In genomic region chr6:127266178-127266891, GRCh38 we compare ENCODE assay signal across 1 cellular context.
TF ChIP-seq lines count a peak whose summit lies in the region.

A gene with protein sequence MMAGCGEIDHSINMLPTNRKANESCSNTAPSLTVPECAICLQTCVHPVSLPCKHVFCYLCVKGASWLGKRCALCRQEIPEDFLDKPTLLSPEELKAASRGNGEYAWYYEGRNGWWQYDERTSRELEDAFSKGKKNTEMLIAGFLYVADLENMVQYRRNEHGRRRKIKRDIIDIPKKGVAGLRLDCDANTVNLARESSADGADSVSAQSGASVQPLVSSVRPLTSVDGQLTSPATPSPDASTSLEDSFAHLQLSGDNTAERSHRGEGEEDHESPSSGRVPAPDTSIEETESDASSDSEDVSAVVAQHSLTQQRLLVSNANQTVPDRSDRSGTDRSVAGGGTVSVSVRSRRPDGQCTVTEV (plus strand): TSS chr6:127266864. CDS start chr6:127280339, 13,475 bp downstream.

TF ChIP-seq in SK-N-SH, 30 proteins besides CTCF, POLR2A, EP300 and RAD21 (continued from another document):
- TF ChIP-seq REST (IDR thresholded peaks at IDR 0.05; ENCODE audit: low read depth, low read length), result no peak
- TF ChIP-seq RCOR1 (IDR thresholded peaks at IDR 0.05; ENCODE audit: low read length), result 0 out of 2 replicates have a peak, but pooled peaks have one; percentile 9
- TF ChIP-seq JUND (IDR thresholded peaks at IDR 0.05), result no peak
- TF ChIP-seq RFX5 (IDR thresholded peaks at IDR 0.05; ENCODE audit: low read length), result no peak
- no peak for TF ChIP-seq TCF12 (IDR thresholded peaks at IDR 0.05)
- TF ChIP-seq, protein P1, sequence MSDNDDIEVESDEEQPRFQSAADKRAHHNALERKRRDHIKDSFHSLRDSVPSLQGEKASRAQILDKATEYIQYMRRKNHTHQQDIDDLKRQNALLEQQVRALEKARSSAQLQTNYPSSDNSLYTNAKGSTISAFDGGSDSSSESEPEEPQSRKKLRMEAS (IDR thresholded peaks at IDR 0.05; ENCODE audit: low read depth), result 0 out of 2 replicates have a peak, but pooled peaks have one; percentile 30
- TF ChIP-seq NFIC (IDR thresholded peaks at IDR 0.05; ENCODE audit: borderline replicate concordance), result no peak
- TF ChIP-seq EZH2phosphoT487 (IDR thresholded peaks at IDR 0.05; ENCODE audit: borderline replicate concordance, low read depth), result no peak
- 0 out of 2 replicates have a peak, but pooled peaks have one; percentile 4 for TF ChIP-seq TEAD4 (IDR thresholded peaks at IDR 0.05; ENCODE audit: borderline replicate concordance, insufficient read depth)
- TF ChIP-seq SMC3 (IDR thresholded peaks at IDR 0.05; ENCODE audit: low read depth, low read length), result peak; percentile 32; the same call in 1 of the 2 replicates
- TF ChIP-seq, protein P2, sequence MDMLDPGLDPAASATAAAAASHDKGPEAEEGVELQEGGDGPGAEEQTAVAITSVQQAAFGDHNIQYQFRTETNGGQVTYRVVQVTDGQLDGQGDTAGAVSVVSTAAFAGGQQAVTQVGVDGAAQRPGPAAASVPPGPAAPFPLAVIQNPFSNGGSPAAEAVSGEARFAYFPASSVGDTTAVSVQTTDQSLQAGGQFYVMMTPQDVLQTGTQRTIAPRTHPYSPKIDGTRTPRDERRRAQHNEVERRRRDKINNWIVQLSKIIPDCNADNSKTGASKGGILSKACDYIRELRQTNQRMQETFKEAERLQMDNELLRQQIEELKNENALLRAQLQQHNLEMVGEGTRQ (IDR thresholded peaks at IDR 0.05; ENCODE audit: borderline replicate concordance, low read depth, low read length), result peak; percentile 71; the same call in 1 of the 2 replicates
- TF ChIP-seq, protein P3, sequence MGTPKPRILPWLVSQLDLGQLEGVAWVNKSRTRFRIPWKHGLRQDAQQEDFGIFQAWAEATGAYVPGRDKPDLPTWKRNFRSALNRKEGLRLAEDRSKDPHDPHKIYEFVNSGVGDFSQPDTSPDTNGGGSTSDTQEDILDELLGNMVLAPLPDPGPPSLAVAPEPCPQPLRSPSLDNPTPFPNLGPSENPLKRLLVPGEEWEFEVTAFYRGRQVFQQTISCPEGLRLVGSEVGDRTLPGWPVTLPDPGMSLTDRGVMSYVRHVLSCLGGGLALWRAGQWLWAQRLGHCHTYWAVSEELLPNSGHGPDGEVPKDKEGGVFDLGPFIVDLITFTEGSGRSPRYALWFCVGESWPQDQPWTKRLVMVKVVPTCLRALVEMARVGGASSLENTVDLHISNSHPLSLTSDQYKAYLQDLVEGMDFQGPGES (IDR thresholded peaks at IDR 0.05; ENCODE audit: low read depth, low read length), result no peak
- TF ChIP-seq, protein P4, sequence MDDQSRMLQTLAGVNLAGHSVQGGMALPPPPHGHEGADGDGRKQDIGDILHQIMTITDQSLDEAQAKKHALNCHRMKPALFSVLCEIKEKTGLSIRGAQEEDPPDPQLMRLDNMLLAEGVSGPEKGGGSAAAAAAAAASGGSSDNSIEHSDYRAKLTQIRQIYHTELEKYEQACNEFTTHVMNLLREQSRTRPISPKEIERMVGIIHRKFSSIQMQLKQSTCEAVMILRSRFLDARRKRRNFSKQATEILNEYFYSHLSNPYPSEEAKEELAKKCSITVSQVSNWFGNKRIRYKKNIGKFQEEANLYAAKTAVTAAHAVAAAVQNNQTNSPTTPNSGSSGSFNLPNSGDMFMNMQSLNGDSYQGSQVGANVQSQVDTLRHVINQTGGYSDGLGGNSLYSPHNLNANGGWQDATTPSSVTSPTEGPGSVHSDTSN (IDR thresholded peaks at IDR 0.05), result no peak
- TF ChIP-seq ELF1 (IDR thresholded peaks at IDR 0.05), result no peak
- no peak for TF ChIP-seq CHD2 (IDR thresholded peaks at IDR 0.05; ENCODE audit: low read length, partially characterized antibody)
- TF ChIP-seq FOXM1 (IDR thresholded peaks at IDR 0.05; ENCODE audit: low read depth), result no peak
